Comparison of ENCODE assay signal across 18 cellular contexts in genomic region chr16:77037696-77038347, GRCh38.
A peak's percentile ranks its signal among the peaks of the same experiment; 100 is the strongest.
DNase-seq lines count a peak whose midpoint lies in the region; ATAC-seq and TF ChIP-seq lines count a peak whose summit lies in the region.
"Had no signal": no experiment of that assay in that cellular context is flagged by ENCODE, and none has a peak within 500 bp of the region (broad histone marks: within the 10 kb centered on the region; RNA-seq: fewer than 3 reads in every experiment).

No MANE protein-coding gene starts in this region.

- H3F3A ChIP-seq in GM23338 (replicated peaks; ENCODE audit: low read depth): no peaks in the 10 kb centered on the region

- H3K27me3 ChIP-seq in GM23338 (ENCODE audit: insufficient read depth) (no peaks in the 10 kb centered on the region), spleen (replicated peaks in 1 of 7) (no peaks in the 10 kb centered on the region)
- H3K27me3 ChIP-seq: BE2C had no signal

- no peak for TF ChIP-seq POLR2A in spleen (IDR thresholded peaks at IDR 0.05)

- no peaks in the 10 kb centered on the region for H3K4me1 ChIP-seq in GM23338 (ENCODE audit: insufficient read depth)
- no peaks in the 10 kb centered on the region for H3K4me1 ChIP-seq in spleen
- H3K4me1 ChIP-seq: A549, BE2C had no signal

- H3K4me3 ChIP-seq in GM23338 (no peak overlapping the region), spleen (no peak overlapping the region)
- H3K4me3 ChIP-seq in Jurkat, Clone E6-1 (ENCODE audit: low read length): no peak overlapping the region
- H3K4me3 ChIP-seq: A549, HAP-1 had no signal

- H3K4me1 Mint-ChIP-seq in GM23338: no peaks in the 10 kb centered on the region
- H3K4me1 Mint-ChIP-seq: CD4-positive, alpha-beta memory T cell had no signal

- peaks cover 0 to 5% (median 0%) of the 10 kb centered on the region in 8 donors for H3K9me3 ChIP-seq in spleen
- H3K9me3 ChIP-seq: A549, BE2C, HAP-1 had no signal

- H3K36me3 ChIP-seq in GM23338 (ENCODE audit: insufficient read depth): no peaks in the 10 kb centered on the region
- H3K36me3 ChIP-seq in spleen: no peaks in the 10 kb centered on the region
- H3K36me3 ChIP-seq: BE2C, HAP-1 had no signal

- no peak overlapping the region for H3K4me2 ChIP-seq in GM23338
- H3K4me2 ChIP-seq: A549 had no signal

- no peaks in the 10 kb centered on the region for H3K9me2 ChIP-seq in GM23338 (ENCODE audit: insufficient read depth)

- no peak overlapping the region for H3K27ac ChIP-seq in GM23338 (ENCODE audit: low read depth)
- H3K27ac ChIP-seq in spleen: no peak overlapping the region
- H3K27ac ChIP-seq: A549, C4-2B had no signal

- ATAC-seq in GM23338 (no peak), GM18520 (IDR thresholded peaks at IDR 0.05; ENCODE audit: unreplicated experiment) (no peak), GM19452 (IDR thresholded peaks at IDR 0.05; ENCODE audit: unreplicated experiment) (no peak)
- ATAC-seq: A549 had no signal

- 69 to 74% (median 70%) methylated on average over 2 of the region's 2 CpGs for WGBS in spleen, 5 donors

- H3K4me3 Mint-ChIP-seq in GM23338: no peak overlapping the region
- H3K4me3 Mint-ChIP-seq: CD4-positive, alpha-beta memory T cell; IgD-negative memory B cell had no signal

- no peaks in the 10 kb centered on the region for H3K36me3 Mint-ChIP-seq in GM23338 (ENCODE audit: low read depth)
- H3K36me3 Mint-ChIP-seq: CD4-positive, alpha-beta memory T cell; IgD-negative memory B cell had no signal

- no peak overlapping the region for H2AFZ ChIP-seq in GM23338

- peaks cover 45% of the 10 kb centered on the region for H3K9me3 Mint-ChIP-seq in GM23338

- no peaks in the 10 kb centered on the region for H3K27me3 Mint-ChIP-seq in GM23338 (ENCODE audit: insufficient read depth, low read depth, poor library complexity)
- H3K27me3 Mint-ChIP-seq: IgD-negative memory B cell had no signal

- no peaks in the 10 kb centered on the region for H4K20me1 ChIP-seq in GM23338 (replicated peaks; ENCODE audit: insufficient read depth)

- no peaks in the 10 kb centered on the region for H3K79me2 ChIP-seq in GM23338 (replicated peaks; ENCODE audit: insufficient read depth)

- DNase-seq in GM23338 (ENCODE audit: low spot score) (peak; percentile 12), NOMO-1 treated with DMSO at 0.1 percent for 48 hours (lab: John Stamatoyannopoulos, UW; ENCODE audit: unreplicated experiment) (peak; percentile 22), islet precursor cell (peak; percentile 60), spleen (no peak)
- DNase-seq in Jurkat, Clone E6-1 (ENCODE audit: low read depth, low spot score): peak; percentile 11
- DNase-seq: BE2C; CD4-positive, alpha-beta memory T cell; COR-L47; DMS153; DMS79 treated with DMSO at 0.1 percent for 48 hours; GDM1; GOT3 had no signal

- TF ChIP-seq CTCF in GM23338 (conservative IDR thresholded peaks at IDR 0.05; ENCODE audit: low read depth in 2 of 2): no peak
- TF ChIP-seq CTCF in spleen (IDR thresholded peaks at IDR 0.05 in 8 of 11, conservative IDR thresholded peaks at IDR 0.05 in 3 of 11): no peak

- intact Hi-C loops in spleen (cut with DNase I; ENCODE audit: low total_unique reads): no loop called here

- H3K27ac Mint-ChIP-seq in GM23338: no peak overlapping the region
- H3K27ac Mint-ChIP-seq: CD4-positive, alpha-beta memory T cell; IgD-negative memory B cell had no signal

TF ChIP-seq in GM23338, 12 proteins besides CTCF, POLR2A, EP300 and RAD21:
- TF ChIP-seq EZH2phosphoT487 (IDR thresholded peaks at IDR 0.05; ENCODE audit: unreplicated experiment) (no peak), ZNF331 (CRISPR knock-in tag; IDR thresholded peaks at IDR 0.05; ENCODE audit: low read depth) (no peak), POLR2AphosphoS5 (IDR thresholded peaks at IDR 0.05; ENCODE audit: low read depth) (no peak), JUNB (IDR thresholded peaks at IDR 0.05; ENCODE audit: unreplicated experiment) (no peak), NANOG (IDR thresholded peaks at IDR 0.05; ENCODE audit: borderline replicate concordance) (no peak), CREB1 (CRISPR knock-in tag; IDR thresholded peaks at IDR 0.05; ENCODE audit: low read depth) (no peak), ZNF114 (CRISPR knock-in tag; IDR thresholded peaks at IDR 0.05) (no peak)
- TF ChIP-seq, protein P1, sequence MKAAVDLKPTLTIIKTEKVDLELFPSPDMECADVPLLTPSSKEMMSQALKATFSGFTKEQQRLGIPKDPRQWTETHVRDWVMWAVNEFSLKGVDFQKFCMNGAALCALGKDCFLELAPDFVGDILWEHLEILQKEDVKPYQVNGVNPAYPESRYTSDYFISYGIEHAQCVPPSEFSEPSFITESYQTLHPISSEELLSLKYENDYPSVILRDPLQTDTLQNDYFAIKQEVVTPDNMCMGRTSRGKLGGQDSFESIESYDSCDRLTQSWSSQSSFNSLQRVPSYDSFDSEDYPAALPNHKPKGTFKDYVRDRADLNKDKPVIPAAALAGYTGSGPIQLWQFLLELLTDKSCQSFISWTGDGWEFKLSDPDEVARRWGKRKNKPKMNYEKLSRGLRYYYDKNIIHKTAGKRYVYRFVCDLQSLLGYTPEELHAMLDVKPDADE (IDR thresholded peaks at IDR 0.05): no peak
